17 cellular contexts compared by ENCODE assay signal in the genomic region with DNA sequence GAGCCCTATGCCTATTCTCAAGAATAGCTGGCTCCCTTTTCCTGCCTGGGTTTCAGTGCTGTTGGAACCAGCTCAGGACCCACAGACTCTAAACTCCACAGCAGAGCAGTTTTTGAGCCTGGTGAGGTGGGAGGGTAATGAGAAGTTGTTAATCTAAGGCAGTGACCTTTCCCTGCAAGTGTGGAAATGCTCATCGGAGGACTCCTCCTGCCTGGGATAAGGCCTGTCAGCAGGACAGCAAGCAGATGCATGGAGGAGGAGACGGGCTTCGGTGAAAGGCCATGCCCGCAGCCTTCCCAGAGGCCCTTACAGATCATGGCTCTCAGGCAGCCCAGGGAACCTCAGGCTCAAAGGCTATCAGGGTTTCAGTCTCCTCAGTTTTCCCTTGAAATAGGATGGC.
DNase-seq lines count a peak whose midpoint lies in the region; ATAC-seq, FAIRE-seq and TF ChIP-seq lines count a peak whose summit lies in the region.
"Had no signal": no experiment of that assay in that cellular context is flagged by ENCODE, and none has a peak within 500 bp of the region (broad histone marks: within the 10 kb centered on the region; RNA-seq: fewer than 3 reads in every experiment).

No MANE protein-coding gene starts in this region.

- H3K4me3 Mint-ChIP-seq in neural progenitor cell, result no peak overlapping the region
- no peak overlapping the region for H3K4me3 Mint-ChIP-seq in activated T-helper 17 cell treated with anti-CD3 and anti-CD28 coated beads, Interleukin-2, amount 50 U/mL, for 72 hours
- H3K4me3 Mint-ChIP-seq: CD4-positive, alpha-beta T cell had no signal

- H3K36me3 Mint-ChIP-seq in neural progenitor cell, result no peaks in the 10 kb centered on the region
- H3K36me3 Mint-ChIP-seq in activated T-helper 17 cell treated with anti-CD3 and anti-CD28 coated beads, Interleukin-2, amount 50 U/mL, for 72 hours (ENCODE audit: low read depth), result no peaks in the 10 kb centered on the region

- H3K9me3 Mint-ChIP-seq in neural progenitor cell, result no peaks in the 10 kb centered on the region
- H3K9me3 Mint-ChIP-seq in activated T-helper 17 cell treated with anti-CD3 and anti-CD28 coated beads, Interleukin-2, amount 50 U/mL, for 72 hours, result no peaks in the 10 kb centered on the region

- no peak overlapping the region for H3K9ac ChIP-seq in IMR-90 (ENCODE audit: low read depth, low read length)
- H3K9ac ChIP-seq in H1 (replicated peaks in 1 of 4; ENCODE audit: extremely low read depth in 1 of 4, low read depth in 3 of 4, low read length in 3 of 4), result no peak overlapping the region
- no peak overlapping the region for H3K9ac ChIP-seq in neural progenitor cell

- TF ChIP-seq POLR2A in IMR-90 (IDR thresholded peaks at IDR 0.05; ENCODE audit: low read depth, low read length) (no peak), H1 (IDR thresholded peaks at IDR 0.05; ENCODE audit: control extremely low read depth in 1 of 2, low read depth in 2 of 2, low read length in 2 of 2) (no peak)

- H4K5ac ChIP-seq in IMR-90 (ENCODE audit: low read depth, low read length) (no peak overlapping the region), H1 (ENCODE audit: insufficient read length, low read depth, low read length) (no peak overlapping the region)

- H3K4me1 Mint-ChIP-seq in neural progenitor cell, result no peaks in the 10 kb centered on the region
- H3K4me1 Mint-ChIP-seq in activated T-helper 17 cell treated with anti-CD3 and anti-CD28 coated beads, Interleukin-2, amount 50 U/mL, for 72 hours, result no peaks in the 10 kb centered on the region

- H3F3A ChIP-seq in neural progenitor cell (ENCODE audit: low read depth), result no peaks in the 10 kb centered on the region

- TF ChIP-seq EP300 in H1 (IDR thresholded peaks at IDR 0.05; ENCODE audit: borderline replicate concordance in 1 of 2, low read depth in 2 of 2, low read length in 2 of 2), result no peak

- no peak overlapping the region for H2BK5ac ChIP-seq in IMR-90 (ENCODE audit: low read depth, low read length, poor library complexity, severe bottlenecking)
- H2BK5ac ChIP-seq in H1 (ENCODE audit: low read depth, low read length), result peak overlapping the region; percentile 66; the same call in 1 of the 2 replicates

- H3K23ac ChIP-seq in IMR-90 (ENCODE audit: low read depth, low read length), result no peak overlapping the region
- H3K23ac ChIP-seq in H1 (ENCODE audit: insufficient read length), result no peak overlapping the region

- WGBS in IMR-90 (ENCODE audit: extremely low coverage in 2 of 2, insufficient read length in 1 of 2), 2 experiments, result 100% methylated on average over 3 of the region's 4 CpGs; no CpG with 5 or more reads in 1 of the 2 experiments
- WGBS in H1 (ENCODE audit: extremely low coverage in 1 of 2, insufficient coverage in 1 of 2, insufficient read length in 1 of 2, insufficient replicate concordance in 2 of 2, low coverage in 1 of 2, low lambda C conversion rate in 2 of 2, missing lambda C conversion rate in 1 of 2), 2 experiments, result 71% methylated on average over 4 of the region's 4 CpGs; no CpG with 5 or more reads in 1 of the 2 experiments
- WGBS in right cardiac atrium, result 32% methylated on average over 4 of the region's 4 CpGs

- H3K56ac ChIP-seq in IMR-90 (ENCODE audit: extremely low read depth, insufficient read depth, low read length), result no peak overlapping the region
- H3K56ac ChIP-seq in H1 (replicated peaks; ENCODE audit: insufficient read length, low read depth, low read length), result no peak overlapping the region

- DNase-seq in IMR-90, result no peak
- DNase-seq in H1 (ENCODE audit: low read depth in 1 of 2, low spot score in 2 of 2), result no peak
- peak in 1 of 3 donors; percentile 51 for DNase-seq in right cardiac atrium
- no peak for DNase-seq in neural progenitor cell (ENCODE audit: low spot score)
- DNase-seq in SHP77 (lab: John Stamatoyannopoulos, UW), result no peak
- DNase-seq: CD4-positive, alpha-beta T cell; DMS153; GF-D8; GOT3; NCI-H1694 treated with DMSO at 0.1 percent for 48 hours; NCI-H748 treated with DMSO at 0.1 percent for 48 hours; NK-92 treated with Interleukin-12 subunit alpha and Interleukin-12 subunit beta, amount 100 ng/mL, for 24 hours had no signal

- no peak overlapping the region for H2BK15ac ChIP-seq in IMR-90 (ENCODE audit: low read depth, low read length)
- H2BK15ac ChIP-seq in H1 (ENCODE audit: low read length), result peak overlapping the region; percentile 88; the same call in 1 of the 2 replicates

- H3K14ac ChIP-seq in IMR-90 (replicated peaks; ENCODE audit: low read depth, low read length) (no peak overlapping the region), H1 (ENCODE audit: insufficient read length) (no peak overlapping the region)

- H2BK120ac ChIP-seq in IMR-90 (ENCODE audit: low read depth, low read length) (no peak overlapping the region), H1 (replicated peaks; ENCODE audit: low read depth, low read length) (no peak overlapping the region)

- FAIRE-seq in H1 (lab: Jason Lieb, UNC), result no peak
- FAIRE-seq: A549, GM19239, K562 had no signal

- TF ChIP-seq RAD21 in IMR-90 (IDR thresholded peaks at IDR 0.05; ENCODE audit: low read length) (no peak), H1 (IDR thresholded peaks at IDR 0.05 in 1 of 2, conservative IDR thresholded peaks at IDR 0.05 in 1 of 2; ENCODE audit: low read depth in 2 of 2, low read length in 2 of 2) (no peak)

- intact Hi-C loops in IMR-90 (cut with micrococcal nuclease), result no loop called here
- intact Hi-C loops in right cardiac atrium (cut with DNase I), result no loop called here

- H3K27ac Mint-ChIP-seq in neural progenitor cell, result no peak overlapping the region
- no peak overlapping the region for H3K27ac Mint-ChIP-seq in activated T-helper 17 cell treated with anti-CD3 and anti-CD28 coated beads, Interleukin-2, amount 50 U/mL, for 72 hours
- H3K27ac Mint-ChIP-seq: CD4-positive, alpha-beta T cell had no signal

- no peak overlapping the region for H4K8ac ChIP-seq in IMR-90 (ENCODE audit: low read depth in 2 of 2, low read length in 2 of 2)
- no peak overlapping the region for H4K8ac ChIP-seq in H1 (ENCODE audit: extremely low read depth, insufficient read depth, low read length)

- dilution Hi-C loops in IMR-90 (cut with HindIII; ENCODE audit: low sequenced_read_pairs, unreplicated experiment), result no loop called here

- H2AK9ac ChIP-seq in IMR-90 (replicated peaks; ENCODE audit: low read depth, low read length, poor library complexity), result peak overlapping the region; percentile 37

- BruUV-seq in IMR-90 (replicated peaks; lab: Mats Ljungman, UMichigan), result no TSS peak

- H3K23me2 ChIP-seq in H1 (ENCODE audit: low read depth, low read length), result no peaks in the 10 kb centered on the region

- H3K79me1 ChIP-seq in IMR-90 (ENCODE audit: low read depth in 1 of 2, low read length in 2 of 2) (no peaks in the 10 kb centered on the region), H1 (ENCODE audit: low read depth, low read length) (no peaks in the 10 kb centered on the region)

- no peak overlapping the region for H3K4ac ChIP-seq in IMR-90 (ENCODE audit: low read depth, low read length)
- no peak overlapping the region for H3K4ac ChIP-seq in H1 (replicated peaks; ENCODE audit: insufficient read length, low read depth, low read length)

- H2BK12ac ChIP-seq in H1 (ENCODE audit: low read depth, low read length), result no peak overlapping the region; the same call in 1 of the 2 replicates

- H2AFZ ChIP-seq in IMR-90 (replicated peaks; ENCODE audit: low read length, poor library complexity) (no peak overlapping the region), H1 (ENCODE audit: low read length) (peak overlapping the region; percentile 13; the same call in 1 of the 2 replicates), neural progenitor cell (replicated peaks) (peak overlapping the region; percentile 79)

- no peaks in the 10 kb centered on the region for H3K9me1 ChIP-seq in IMR-90 (ENCODE audit: insufficient read depth, low read length)

- H3K27me3 Mint-ChIP-seq in neural progenitor cell (ENCODE audit: insufficient read depth, low read depth), result peaks cover 6% of the 10 kb centered on the region
- peaks cover 15% of the 10 kb centered on the region for H3K27me3 Mint-ChIP-seq in activated T-helper 17 cell treated with anti-CD3 and anti-CD28 coated beads, Interleukin-2, amount 50 U/mL, for 72 hours

- TF ChIP-seq CTCF in IMR-90 (conservative IDR thresholded peaks at IDR 0.05; ENCODE audit: low read depth, low read length) (no peak), H1 (IDR thresholded peaks at IDR 0.05; ENCODE audit: control extremely low read depth in 1 of 3, insufficient read depth in 1 of 3, low read depth in 1 of 3, low read length in 3 of 3) (no peak), neural progenitor cell (IDR thresholded peaks at IDR 0.05) (no peak)

- H3K18ac ChIP-seq in IMR-90 (ENCODE audit: low read depth, low read length), result no peak overlapping the region
- H3K18ac ChIP-seq in H1 (ENCODE audit: extremely low read depth, low read length), result peak overlapping the region; percentile 25; the same call in 1 of the 2 replicates

- no peaks in the 10 kb centered on the region; the same call in 1 of the 2 replicates for H3K4me1 ChIP-seq in IMR-90 (ENCODE audit: control insufficient read depth, insufficient read depth, low read length)
- H3K4me1 ChIP-seq in H1 (replicated peaks in 1 of 4; ENCODE audit: control insufficient read depth in 3 of 4, insufficient read depth in 4 of 4, low read length in 3 of 4), result no peaks in the 10 kb centered on the region
- H3K4me1 ChIP-seq in right cardiac atrium (ENCODE audit: control insufficient read depth, insufficient read depth, low read length), result no peaks in the 10 kb centered on the region
- H3K4me1 ChIP-seq in neural progenitor cell, result no peaks in the 10 kb centered on the region
- H3K4me1 ChIP-seq: A549 had no signal

- H3K4me2 ChIP-seq in IMR-90 (ENCODE audit: low read depth, low read length) (no peak overlapping the region), H1 (ENCODE audit: insufficient read depth in 1 of 2, low read depth in 2 of 2, low read length in 2 of 2) (no peak overlapping the region), neural progenitor cell (no peak overlapping the region)
- H3K4me2 ChIP-seq: A549 had no signal

- H3K36me3 ChIP-seq in IMR-90 (ENCODE audit: control insufficient read depth, insufficient read depth, low read length) (no peaks in the 10 kb centered on the region), H1 (ENCODE audit: control insufficient read depth in 2 of 4, insufficient read depth in 4 of 4, low read length in 3 of 4) (no peaks in the 10 kb centered on the region), neural progenitor cell (no peaks in the 10 kb centered on the region)

- no peaks in the 10 kb centered on the region for H4K20me1 ChIP-seq in IMR-90 (ENCODE audit: insufficient read depth, low read length)
- H4K20me1 ChIP-seq in H1 (replicated peaks in 1 of 2; ENCODE audit: control insufficient read depth in 1 of 2, insufficient read depth in 2 of 2, low read length in 2 of 2), result no peaks in the 10 kb centered on the region
- H4K20me1 ChIP-seq in neural progenitor cell (ENCODE audit: low read depth), result no peaks in the 10 kb centered on the region

- in situ Hi-C loops in IMR-90 (cut with MboI; ENCODE audit: low sequenced_read_pairs), result no loop called here

- CTCF ChIA-PET in IMR-90 (lab: Yijun Ruan, JAX), result no interaction called here
- CTCF ChIA-PET in H1 (lab: Charles Lee; ENCODE audit: partially characterized antibody), result interaction anchor here (0.8 to 5.0 kb wide), 2 partner anchors 46 to 94 kb away, joined by 3 to 22 read pairs; no protein-coding TSS in a partner anchor

- ATAC-seq in IMR-90 (ENCODE audit: low read depth) (no peak), right cardiac atrium (peak; percentile 44 to 48), HG03108 (IDR thresholded peaks at IDR 0.05; ENCODE audit: unreplicated experiment) (no peak)
- no peak for ATAC-seq in activated T-helper 17 cell treated with anti-CD3 and anti-CD28 coated beads, Interleukin-2, amount 50 U/mL, for 72 hours (replicated peaks)
- ATAC-seq: A549, K562 had no signal

- H3K27ac ChIP-seq in IMR-90 (ENCODE audit: insufficient read depth, low read length) (no peak overlapping the region), H1 (ENCODE audit: low read depth, low read length) (0 out of 2 replicates have a peak overlapping the region, but pooled peaks have one; percentile 10), right cardiac atrium (ENCODE audit: low read length) (no peak overlapping the region), neural progenitor cell (no peak overlapping the region)
- H3K27ac ChIP-seq: A549 had no signal

- H3K9me3 ChIP-seq in IMR-90 (ENCODE audit: control insufficient read depth, insufficient read depth, low read length) (no peaks in the 10 kb centered on the region), H1 (ENCODE audit: insufficient read depth in 2 of 2, low read depth in 1 of 2, low read length in 1 of 2) (peaks cover 2 to 3% of the 10 kb centered on the region in 2 experiments; a peak in 1 of 4 replicates), right cardiac atrium (ENCODE audit: control insufficient read depth, low read length) (no peaks in the 10 kb centered on the region), neural progenitor cell (ENCODE audit: low read depth) (no peaks in the 10 kb centered on the region)
- H3K9me3 ChIP-seq: A549 had no signal

- H3K4me3 ChIP-seq in IMR-90 (ENCODE audit: insufficient read depth, low read depth, low read length), result no peak overlapping the region
- H3K4me3 ChIP-seq in H1 (ENCODE audit: extremely low read depth in 1 of 4, insufficient read depth in 2 of 4, low read depth in 3 of 4, low read length in 4 of 4), result no peak overlapping the region
- H3K4me3 ChIP-seq in right cardiac atrium (ENCODE audit: low read length), result no peak overlapping the region
- H3K4me3 ChIP-seq in neural progenitor cell, result no peak overlapping the region
- H3K4me3 ChIP-seq: A549, K562 had no signal

- H3K79me2 ChIP-seq in H1 (ENCODE audit: control insufficient read depth in 1 of 2, insufficient read depth in 2 of 2, low read length in 2 of 2), result no peaks in the 10 kb centered on the region
- no peaks in the 10 kb centered on the region for H3K79me2 ChIP-seq in neural progenitor cell (ENCODE audit: low read depth)

- H4K91ac ChIP-seq in IMR-90 (ENCODE audit: insufficient read depth, low read depth, low read length) (no peak overlapping the region), H1 (replicated peaks; ENCODE audit: insufficient read length, low read length) (peak overlapping the region; percentile 5)

- no peak overlapping the region for H2BK20ac ChIP-seq in IMR-90 (ENCODE audit: low read depth, low read length)
- H2BK20ac ChIP-seq in H1 (ENCODE audit: low read length), result no peak overlapping the region

- POLR2A ChIA-PET in IMR-90 (lab: Charles Lee; ENCODE audit: unreplicated experiment), result no interaction called here
- POLR2A ChIA-PET in H1 (lab: Charles Lee; ENCODE audit: partially characterized antibody), result no interaction called here

- no peaks in the 10 kb centered on the region; the same call in 1 of the 2 replicates for H3K27me3 ChIP-seq in IMR-90 (ENCODE audit: control insufficient read depth, insufficient read depth, low read length)
- H3K27me3 ChIP-seq in H1 (replicated peaks in 1 of 4; ENCODE audit: control insufficient read depth in 3 of 4, extremely low read depth in 1 of 4, insufficient read depth in 3 of 4, low read length in 3 of 4), result no peaks in the 10 kb centered on the region
- no peaks in the 10 kb centered on the region for H3K27me3 ChIP-seq in right cardiac atrium (ENCODE audit: control insufficient read depth, insufficient read depth)
- no peaks in the 10 kb centered on the region for H3K27me3 ChIP-seq in neural progenitor cell

- H2AK5ac ChIP-seq in IMR-90 (ENCODE audit: low read depth, low read length), result no peak overlapping the region
- no peak overlapping the region for H2AK5ac ChIP-seq in H1 (ENCODE audit: low read depth, low read length)

Comparison
In these comparisons a context has a peak if more than half of its experiments do, and no peak if none do; other contexts are left out.
1. ATAC-seq: peak in right cardiac atrium (2 of 2); none in IMR-90 (single experiment), activated T-helper 17 cell treated with anti-CD3 and anti-CD28 coated beads, Interleukin-2, amount 50 U/mL, for 72 hours (single experiment) and HG03108 (single experiment).